1 cellular context compared by ENCODE assay signal in genomic region chr12:122421815-122422737, GRCh38.
TF ChIP-seq lines count a peak whose summit lies in the region.

CLIP1 (minus strand) TSS chr12:122422669; CDS start chr12:122380452, 42,217 bp downstream.

TF ChIP-seq in HepG2, 621 proteins besides CTCF, POLR2A, EP300 and RAD21 (continued from another document and continues in another):
- TF ChIP-seq, protein P1, sequence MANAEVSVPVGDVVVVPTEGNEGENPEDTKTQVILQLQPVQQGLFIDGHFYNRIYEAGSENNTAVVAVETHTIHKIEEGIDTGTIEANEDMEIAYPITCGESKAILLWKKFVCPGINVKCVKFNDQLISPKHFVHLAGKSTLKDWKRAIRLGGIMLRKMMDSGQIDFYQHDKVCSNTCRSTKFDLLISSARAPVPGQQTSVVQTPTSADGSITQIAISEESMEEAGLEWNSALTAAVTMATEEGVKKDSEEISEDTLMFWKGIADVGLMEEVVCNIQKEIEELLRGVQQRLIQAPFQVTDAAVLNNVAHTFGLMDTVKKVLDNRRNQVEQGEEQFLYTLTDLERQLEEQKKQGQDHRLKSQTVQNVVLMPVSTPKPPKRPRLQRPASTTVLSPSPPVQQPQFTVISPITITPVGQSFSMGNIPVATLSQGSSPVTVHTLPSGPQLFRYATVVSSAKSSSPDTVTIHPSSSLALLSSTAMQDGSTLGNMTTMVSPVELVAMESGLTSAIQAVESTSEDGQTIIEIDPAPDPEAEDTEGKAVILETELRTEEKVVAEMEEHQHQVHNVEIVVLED (CRISPR knock-in tag; IDR thresholded peaks at IDR 0.05; ENCODE audit: borderline replicate concordance): no peak
- TF ChIP-seq FOSL1 (CRISPR knock-in tag; IDR thresholded peaks at IDR 0.05; ENCODE audit: borderline replicate concordance) (no peak), MAF1 (CRISPR knock-in tag; IDR thresholded peaks at IDR 0.05; ENCODE audit: borderline replicate concordance) (no peak), NFIB (CRISPR knock-in tag; IDR thresholded peaks at IDR 0.05; ENCODE audit: borderline replicate concordance) (no peak), HNF4A (CRISPR knock-in tag; IDR thresholded peaks at IDR 0.05) (no peak), NONO (IDR thresholded peaks at IDR 0.05) (no peak), NONO (CRISPR knock-in tag; conservative IDR thresholded peaks at IDR 0.05) (0 out of 2 replicates have a peak, but pooled peaks have one; percentile 42), ZSCAN31 (CRISPR knock-in tag; IDR thresholded peaks at IDR 0.05; ENCODE audit: low read depth) (0 out of 2 replicates have a peak, but pooled peaks have one; percentile 42), POLR2G (IDR thresholded peaks at IDR 0.05; ENCODE audit: low read depth, low read length) (peak; percentile 61), ZFY (CRISPR knock-in tag; IDR thresholded peaks at IDR 0.05) (peak; percentile 75), ZNF292 (CRISPR knock-in tag; IDR thresholded peaks at IDR 0.05; ENCODE audit: borderline replicate concordance, low read depth) (no peak), PHF8 (CRISPR knock-in tag; IDR thresholded peaks at IDR 0.05) (peak; percentile 72), AGO2 (optimal IDR thresholded peaks at IDR 0.05; ENCODE audit: low read depth, low read length) (peak; percentile 80), ZNF562 (CRISPR knock-in tag; IDR thresholded peaks at IDR 0.05; ENCODE audit: borderline replicate concordance) (no peak), ZNF136 (CRISPR knock-in tag; IDR thresholded peaks at IDR 0.05; ENCODE audit: low read depth) (no peak), PHF20 (CRISPR knock-in tag; IDR thresholded peaks at IDR 0.05) (no peak), SETDB1 (CRISPR knock-in tag; IDR thresholded peaks at IDR 0.05; ENCODE audit: borderline replicate concordance) (no peak), THAP8 (CRISPR knock-in tag; IDR thresholded peaks at IDR 0.05; ENCODE audit: borderline replicate concordance) (no peak), SMAD3 (CRISPR knock-in tag; IDR thresholded peaks at IDR 0.05) (no peak), SNAPC5 (CRISPR knock-in tag; IDR thresholded peaks at IDR 0.05; ENCODE audit: borderline replicate concordance) (no peak), REL (CRISPR knock-in tag; conservative IDR thresholded peaks at IDR 0.05) (no peak), CBX2 (IDR thresholded peaks at IDR 0.05; ENCODE audit: low read depth, low read length) (no peak), CBX2 (CRISPR knock-in tag; IDR thresholded peaks at IDR 0.05; ENCODE audit: low read depth) (no peak), ZNF703 (CRISPR knock-in tag; IDR thresholded peaks at IDR 0.05; ENCODE audit: borderline replicate concordance) (no peak), E2F1 (CRISPR knock-in tag; IDR thresholded peaks at IDR 0.05) (no peak), ZNF430 (CRISPR knock-in tag; IDR thresholded peaks at IDR 0.05) (peak; percentile 43; the same call in 1 of the 2 replicates), ZNF207 (IDR thresholded peaks at IDR 0.05; ENCODE audit: borderline replicate concordance) (no peak), KDM3A (CRISPR knock-in tag; IDR thresholded peaks at IDR 0.05; ENCODE audit: low read depth) (peak; percentile 52; the same call in 1 of the 2 replicates), ATF7 (IDR thresholded peaks at IDR 0.05) (no peak), ATF7 (CRISPR knock-in tag; IDR thresholded peaks at IDR 0.05) (no peak), ATF4 (CRISPR knock-in tag; IDR thresholded peaks at IDR 0.05) (peak in 1 of 2 experiments; percentile 10; a peak in 1 of 4 replicates), JARID2 (CRISPR knock-in tag; IDR thresholded peaks at IDR 0.05; ENCODE audit: insufficient replicate concordance) (no peak), DR1 (CRISPR knock-in tag; IDR thresholded peaks at IDR 0.05) (0 out of 2 replicates have a peak, but pooled peaks have one; percentile 19), HOXD1 (CRISPR knock-in tag; IDR thresholded peaks at IDR 0.05) (no peak), BCL3 (CRISPR knock-in tag; IDR thresholded peaks at IDR 0.05) (no peak), ZFX (CRISPR knock-in tag; IDR thresholded peaks at IDR 0.05; ENCODE audit: low read depth) (peak; percentile 85), SAFB2 (CRISPR knock-in tag; IDR thresholded peaks at IDR 0.05; ENCODE audit: borderline replicate concordance, low read depth) (0 out of 2 replicates have a peak, but pooled peaks have one; percentile 75), SATB2 (CRISPR knock-in tag; IDR thresholded peaks at IDR 0.05) (no peak), SKI (IDR thresholded peaks at IDR 0.05; ENCODE audit: partially characterized antibody) (peak; percentile 22), TBX2 (CRISPR knock-in tag; IDR thresholded peaks at IDR 0.05; ENCODE audit: borderline replicate concordance) (0 out of 2 replicates have a peak, but pooled peaks have one; percentile 26), ZNF598 (CRISPR knock-in tag; IDR thresholded peaks at IDR 0.05; ENCODE audit: borderline replicate concordance) (no peak)
- TF ChIP-seq, protein P2, sequence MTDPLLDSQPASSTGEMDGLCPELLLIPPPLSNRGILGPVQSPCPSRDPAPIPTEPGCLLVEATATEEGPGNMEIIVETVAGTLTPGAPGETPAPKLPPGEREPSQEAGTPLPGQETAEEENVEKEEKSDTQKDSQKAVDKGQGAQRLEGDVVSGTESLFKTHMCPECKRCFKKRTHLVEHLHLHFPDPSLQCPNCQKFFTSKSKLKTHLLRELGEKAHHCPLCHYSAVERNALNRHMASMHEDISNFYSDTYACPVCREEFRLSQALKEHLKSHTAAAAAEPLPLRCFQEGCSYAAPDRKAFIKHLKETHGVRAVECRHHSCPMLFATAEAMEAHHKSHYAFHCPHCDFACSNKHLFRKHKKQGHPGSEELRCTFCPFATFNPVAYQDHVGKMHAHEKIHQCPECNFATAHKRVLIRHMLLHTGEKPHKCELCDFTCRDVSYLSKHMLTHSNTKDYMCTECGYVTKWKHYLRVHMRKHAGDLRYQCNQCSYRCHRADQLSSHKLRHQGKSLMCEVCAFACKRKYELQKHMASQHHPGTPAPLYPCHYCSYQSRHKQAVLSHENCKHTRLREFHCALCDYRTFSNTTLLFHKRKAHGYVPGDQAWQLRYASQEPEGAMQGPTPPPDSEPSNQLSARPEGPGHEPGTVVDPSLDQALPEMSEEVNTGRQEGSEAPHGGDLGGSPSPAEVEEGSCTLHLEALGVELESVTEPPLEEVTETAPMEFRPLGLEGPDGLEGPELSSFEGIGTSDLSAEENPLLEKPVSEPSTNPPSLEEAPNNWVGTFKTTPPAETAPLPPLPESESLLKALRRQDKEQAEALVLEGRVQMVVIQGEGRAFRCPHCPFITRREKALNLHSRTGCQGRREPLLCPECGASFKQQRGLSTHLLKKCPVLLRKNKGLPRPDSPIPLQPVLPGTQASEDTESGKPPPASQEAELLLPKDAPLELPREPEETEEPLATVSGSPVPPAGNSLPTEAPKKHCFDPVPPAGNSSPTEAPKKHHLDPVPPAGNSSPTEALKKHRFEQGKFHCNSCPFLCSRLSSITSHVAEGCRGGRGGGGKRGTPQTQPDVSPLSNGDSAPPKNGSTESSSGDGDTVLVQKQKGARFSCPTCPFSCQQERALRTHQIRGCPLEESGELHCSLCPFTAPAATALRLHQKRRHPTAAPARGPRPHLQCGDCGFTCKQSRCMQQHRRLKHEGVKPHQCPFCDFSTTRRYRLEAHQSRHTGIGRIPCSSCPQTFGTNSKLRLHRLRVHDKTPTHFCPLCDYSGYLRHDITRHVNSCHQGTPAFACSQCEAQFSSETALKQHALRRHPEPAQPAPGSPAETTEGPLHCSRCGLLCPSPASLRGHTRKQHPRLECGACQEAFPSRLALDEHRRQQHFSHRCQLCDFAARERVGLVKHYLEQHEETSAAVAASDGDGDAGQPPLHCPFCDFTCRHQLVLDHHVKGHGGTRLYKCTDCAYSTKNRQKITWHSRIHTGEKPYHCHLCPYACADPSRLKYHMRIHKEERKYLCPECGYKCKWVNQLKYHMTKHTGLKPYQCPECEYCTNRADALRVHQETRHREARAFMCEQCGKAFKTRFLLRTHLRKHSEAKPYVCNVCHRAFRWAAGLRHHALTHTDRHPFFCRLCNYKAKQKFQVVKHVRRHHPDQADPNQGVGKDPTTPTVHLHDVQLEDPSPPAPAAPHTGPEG (CRISPR knock-in tag; IDR thresholded peaks at IDR 0.05): no peak
- TF ChIP-seq, protein P3, sequence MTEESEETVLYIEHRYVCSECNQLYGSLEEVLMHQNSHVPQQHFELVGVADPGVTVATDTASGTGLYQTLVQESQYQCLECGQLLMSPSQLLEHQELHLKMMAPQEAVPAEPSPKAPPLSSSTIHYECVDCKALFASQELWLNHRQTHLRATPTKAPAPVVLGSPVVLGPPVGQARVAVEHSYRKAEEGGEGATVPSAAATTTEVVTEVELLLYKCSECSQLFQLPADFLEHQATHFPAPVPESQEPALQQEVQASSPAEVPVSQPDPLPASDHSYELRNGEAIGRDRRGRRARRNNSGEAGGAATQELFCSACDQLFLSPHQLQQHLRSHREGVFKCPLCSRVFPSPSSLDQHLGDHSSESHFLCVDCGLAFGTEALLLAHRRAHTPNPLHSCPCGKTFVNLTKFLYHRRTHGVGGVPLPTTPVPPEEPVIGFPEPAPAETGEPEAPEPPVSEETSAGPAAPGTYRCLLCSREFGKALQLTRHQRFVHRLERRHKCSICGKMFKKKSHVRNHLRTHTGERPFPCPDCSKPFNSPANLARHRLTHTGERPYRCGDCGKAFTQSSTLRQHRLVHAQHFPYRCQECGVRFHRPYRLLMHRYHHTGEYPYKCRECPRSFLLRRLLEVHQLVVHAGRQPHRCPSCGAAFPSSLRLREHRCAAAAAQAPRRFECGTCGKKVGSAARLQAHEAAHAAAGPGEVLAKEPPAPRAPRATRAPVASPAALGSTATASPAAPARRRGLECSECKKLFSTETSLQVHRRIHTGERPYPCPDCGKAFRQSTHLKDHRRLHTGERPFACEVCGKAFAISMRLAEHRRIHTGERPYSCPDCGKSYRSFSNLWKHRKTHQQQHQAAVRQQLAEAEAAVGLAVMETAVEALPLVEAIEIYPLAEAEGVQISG (CRISPR knock-in tag; IDR thresholded peaks at IDR 0.05): peak; percentile 67
- TF ChIP-seq, protein P4, sequence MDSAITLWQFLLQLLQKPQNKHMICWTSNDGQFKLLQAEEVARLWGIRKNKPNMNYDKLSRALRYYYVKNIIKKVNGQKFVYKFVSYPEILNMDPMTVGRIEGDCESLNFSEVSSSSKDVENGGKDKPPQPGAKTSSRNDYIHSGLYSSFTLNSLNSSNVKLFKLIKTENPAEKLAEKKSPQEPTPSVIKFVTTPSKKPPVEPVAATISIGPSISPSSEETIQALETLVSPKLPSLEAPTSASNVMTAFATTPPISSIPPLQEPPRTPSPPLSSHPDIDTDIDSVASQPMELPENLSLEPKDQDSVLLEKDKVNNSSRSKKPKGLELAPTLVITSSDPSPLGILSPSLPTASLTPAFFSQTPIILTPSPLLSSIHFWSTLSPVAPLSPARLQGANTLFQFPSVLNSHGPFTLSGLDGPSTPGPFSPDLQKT (CRISPR knock-in tag; IDR thresholded peaks at IDR 0.05; ENCODE audit: borderline replicate concordance): no peak
- TF ChIP-seq, protein P5, sequence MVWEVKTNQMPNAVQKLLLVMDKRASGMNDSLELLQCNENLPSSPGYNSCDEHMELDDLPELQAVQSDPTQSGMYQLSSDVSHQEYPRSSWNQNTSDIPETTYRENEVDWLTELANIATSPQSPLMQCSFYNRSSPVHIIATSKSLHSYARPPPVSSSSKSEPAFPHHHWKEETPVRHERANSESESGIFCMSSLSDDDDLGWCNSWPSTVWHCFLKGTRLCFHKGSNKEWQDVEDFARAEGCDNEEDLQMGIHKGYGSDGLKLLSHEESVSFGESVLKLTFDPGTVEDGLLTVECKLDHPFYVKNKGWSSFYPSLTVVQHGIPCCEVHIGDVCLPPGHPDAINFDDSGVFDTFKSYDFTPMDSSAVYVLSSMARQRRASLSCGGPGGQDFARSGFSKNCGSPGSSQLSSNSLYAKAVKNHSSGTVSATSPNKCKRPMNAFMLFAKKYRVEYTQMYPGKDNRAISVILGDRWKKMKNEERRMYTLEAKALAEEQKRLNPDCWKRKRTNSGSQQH (CRISPR knock-in tag; IDR thresholded peaks at IDR 0.05; ENCODE audit: low read depth): no peak
- TF ChIP-seq, protein P6, sequence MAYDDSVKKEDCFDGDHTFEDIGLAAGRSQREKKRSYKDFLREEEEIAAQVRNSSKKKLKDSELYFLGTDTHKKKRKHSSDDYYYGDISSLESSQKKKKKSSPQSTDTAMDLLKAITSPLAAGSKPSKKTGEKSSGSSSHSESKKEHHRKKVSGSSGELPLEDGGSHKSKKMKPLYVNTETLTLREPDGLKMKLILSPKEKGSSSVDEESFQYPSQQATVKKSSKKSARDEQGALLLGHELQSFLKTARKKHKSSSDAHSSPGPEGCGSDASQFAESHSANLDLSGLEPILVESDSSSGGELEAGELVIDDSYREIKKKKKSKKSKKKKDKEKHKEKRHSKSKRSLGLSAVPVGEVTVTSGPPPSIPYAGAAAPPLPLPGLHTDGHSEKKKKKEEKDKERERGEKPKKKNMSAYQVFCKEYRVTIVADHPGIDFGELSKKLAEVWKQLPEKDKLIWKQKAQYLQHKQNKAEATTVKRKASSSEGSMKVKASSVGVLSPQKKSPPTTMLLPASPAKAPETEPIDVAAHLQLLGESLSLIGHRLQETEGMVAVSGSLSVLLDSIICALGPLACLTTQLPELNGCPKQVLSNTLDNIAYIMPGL (CRISPR knock-in tag; IDR thresholded peaks at IDR 0.05; ENCODE audit: borderline replicate concordance in 1 of 2, low read depth in 1 of 2): peak in 1 of 2 experiments; percentile 84; a peak in 2 of 4 replicates
